Comparison of ENCODE assay signal across 16 cellular contexts in genomic region chr2:27509326-27509725, GRCh38. TPM values are rescaled to one million over a fixed set of nuclear protein-coding genes. Genes with fewer than 3 reads are reported as not detected.
A peak's percentile ranks its signal among the peaks of the same experiment; 100 is the strongest.
DNase-seq lines count a peak whose midpoint lies in the region; ATAC-seq and TF ChIP-seq lines count a peak whose summit lies in the region.
"Had no signal": no experiment of that assay in that cellular context is flagged by ENCODE, and none has a peak within 500 bp of the region (broad histone marks: within the 10 kb centered on the region; RNA-seq: fewer than 3 reads in every experiment).

No MANE protein-coding gene starts in this region.

- no peaks in the 10 kb centered on the region for H3K79me2 ChIP-seq in neural progenitor cell (ENCODE audit: low read depth)

- H3K36me3 ChIP-seq in lower lobe of right lung (no peaks in the 10 kb centered on the region), neural progenitor cell (no peaks in the 10 kb centered on the region), testis (ENCODE audit: low read depth, missing control alignments) (no peaks in the 10 kb centered on the region)
- H3K36me3 ChIP-seq: HAP-1 had no signal

- no peaks in the 10 kb centered on the region for H3K27me3 ChIP-seq in lower lobe of right lung (ENCODE audit: low read depth)
- no peaks in the 10 kb centered on the region for H3K27me3 ChIP-seq in neural progenitor cell
- H3K27me3 ChIP-seq in testis = no peaks in the 10 kb centered on the region

- intact Hi-C loops in lower lobe of right lung (cut with DNase I) (no loop called here), testis (cut with DNase I; ENCODE audit: low total_unique reads) (no loop called here)

- H2AFZ ChIP-seq in neural progenitor cell (replicated peaks) = no peak overlapping the region

- DNase-seq in H4 (ENCODE audit: low spot score) = peak; percentile 83
- DNase-seq in NCI-H2029 (lab: John Stamatoyannopoulos, UW) = peak; percentile 84
- DNase-seq in astrocyte of the cerebellum (ENCODE audit: low read depth) = peak; percentile 59
- DNase-seq in lower lobe of right lung = no peak
- DNase-seq in MV-4-11 (lab: John Stamatoyannopoulos, UW) = no peak
- DNase-seq in COLO668 (lab: John Stamatoyannopoulos, UW; ENCODE audit: unreplicated experiment) = no peak
- DNase-seq in neural progenitor cell (ENCODE audit: low spot score) = no peak
- no peak for DNase-seq in testis
- DNase-seq: activated naive CD4-positive, alpha-beta T cell treated with anti-CD3 and anti-CD28 coated beads for 36 hours; CD4-positive, CD25-positive, alpha-beta regulatory T cell; mammary epithelial cell; SIG-M5 had no signal

- in situ Hi-C loops in astrocyte of the cerebellum (cut with HindIII; ENCODE audit: low sequenced_read_pairs) = no loop called here

- H3K27me3 Mint-ChIP-seq in neural progenitor cell (ENCODE audit: insufficient read depth, low read depth) = no peaks in the 10 kb centered on the region

- 49 to 56% methylated on average over 6 of the region's 6 CpGs for WGBS in testis, 2 donors

- no peak overlapping the region for H3K4me2 ChIP-seq in neural progenitor cell
- H3K4me2 ChIP-seq: smooth muscle cell had no signal

- H3F3A ChIP-seq in neural progenitor cell (ENCODE audit: low read depth) = no peaks in the 10 kb centered on the region

- no peak overlapping the region for H3K4me3 ChIP-seq in astrocyte of the cerebellum (ENCODE audit: low read depth, low read length)
- no peak overlapping the region for H3K4me3 ChIP-seq in lower lobe of right lung
- no peak overlapping the region for H3K4me3 ChIP-seq in neural progenitor cell
- H3K4me3 ChIP-seq in testis = no peak overlapping the region
- H3K4me3 ChIP-seq: HAP-1, smooth muscle cell had no signal

- H3K27ac ChIP-seq in lower lobe of right lung (no peak overlapping the region), neural progenitor cell (no peak overlapping the region), testis (no peak overlapping the region)

- no peaks in the 10 kb centered on the region for H4K20me1 ChIP-seq in neural progenitor cell (ENCODE audit: low read depth)

- H3K9ac ChIP-seq in neural progenitor cell = no peak overlapping the region

- no peak for TF ChIP-seq CTCF in astrocyte of the cerebellum (IDR thresholded peaks at IDR 0.05; ENCODE audit: low read depth, low read length, missing control alignments)
- TF ChIP-seq CTCF in lower lobe of right lung (IDR thresholded peaks at IDR 0.05) = no peak
- no peak for TF ChIP-seq CTCF in neural progenitor cell (IDR thresholded peaks at IDR 0.05)
- no peak for TF ChIP-seq CTCF in testis (IDR thresholded peaks at IDR 0.05)

- H3K9me3 ChIP-seq in lower lobe of right lung = no peaks in the 10 kb centered on the region
- H3K9me3 ChIP-seq in neural progenitor cell (ENCODE audit: low read depth) = no peaks in the 10 kb centered on the region
- H3K9me3 ChIP-seq in testis = no peaks in the 10 kb centered on the region
- H3K9me3 ChIP-seq: HAP-1 had no signal

- TF ChIP-seq POLR2A in testis (IDR thresholded peaks at IDR 0.05) = no peak

- H3K27ac Mint-ChIP-seq in neural progenitor cell = no peak overlapping the region
- H3K27ac Mint-ChIP-seq: activated naive CD4-positive, alpha-beta T cell treated with anti-CD3 and anti-CD28 coated beads for 36 hours had no signal

- no peaks in the 10 kb centered on the region for H3K36me3 Mint-ChIP-seq in neural progenitor cell
- H3K36me3 Mint-ChIP-seq: CD4-positive, CD25-positive, alpha-beta regulatory T cell had no signal

- peak; percentile 56 to 74 for ATAC-seq in lower lobe of right lung

- no peaks in the 10 kb centered on the region for H3K9me3 Mint-ChIP-seq in neural progenitor cell
- H3K9me3 Mint-ChIP-seq: activated naive CD4-positive, alpha-beta T cell treated with anti-CD3 and anti-CD28 coated beads for 36 hours; central memory CD8-positive, alpha-beta T cell; neural crest cell had no signal

- no peaks in the 10 kb centered on the region for H3K4me1 Mint-ChIP-seq in neural progenitor cell
- H3K4me1 Mint-ChIP-seq: CD4-positive, CD25-positive, alpha-beta regulatory T cell; central memory CD8-positive, alpha-beta T cell; neural crest cell had no signal

- H3K4me1 ChIP-seq in lower lobe of right lung (no peaks in the 10 kb centered on the region), neural progenitor cell (no peaks in the 10 kb centered on the region), testis (no peaks in the 10 kb centered on the region)
- H3K4me1 ChIP-seq: HAP-1 had no signal

- no peak overlapping the region for H3K4me3 Mint-ChIP-seq in neural progenitor cell
- H3K4me3 Mint-ChIP-seq: activated naive CD4-positive, alpha-beta T cell treated with anti-CD3 and anti-CD28 coated beads for 36 hours; CD4-positive, CD25-positive, alpha-beta regulatory T cell; central memory CD8-positive, alpha-beta T cell; neural crest cell had no signal

RNA-seq across cellular contexts. Expression of gene GCKR, which starts 12.7 kb away (rescaled TPM):
- total RNA-seq in H4 (2014; rRNA removed; shearing (Covaris generic)) = not detected in 2 replicates
- 0.44 TPM for total RNA-seq in lower lobe of right lung
- 2.2 TPM in 1 of 2 replicates, not detected in the other for total RNA-seq in neural progenitor cell (ENCODE audit: low replicate concordance)
- total RNA-seq in testis = 1 to 10 TPM; 2.3 to 3.3 TPM
- polyA plus RNA-seq in testis (ENCODE audit: insufficient read depth, low read depth, low replicate concordance) = 4.9 TPM
- total RNA-seq: activated naive CD4-positive, alpha-beta T cell treated with anti-CD3 and anti-CD28 coated beads for 36 hours; CD4-positive, CD25-positive, alpha-beta regulatory T cell; smooth muscle cell had no signal
- polyA plus RNA-seq: CD4-positive, CD25-positive, alpha-beta regulatory T cell had no signal

RNA-seq across cellular contexts. Expression of gene FNDC4, which starts 14.3 kb away (rescaled TPM):
- total RNA-seq in H4 (2014; rRNA removed; shearing (Covaris generic)) = 0.16 and 0.29 TPM in 2 replicates
- total RNA-seq in lower lobe of right lung (1.6 TPM), neural progenitor cell (ENCODE audit: low replicate concordance) (6.2 and 18.3 TPM in 2 replicates), testis (10 to 100 TPM; 23.5 to 39.2 TPM)
- polyA plus RNA-seq in testis (ENCODE audit: insufficient read depth, low read depth, low replicate concordance) = 35.9 TPM
- total RNA-seq: activated naive CD4-positive, alpha-beta T cell treated with anti-CD3 and anti-CD28 coated beads for 36 hours had no signal
- polyA plus RNA-seq: CD4-positive, CD25-positive, alpha-beta regulatory T cell had no signal

RNA-seq across cellular contexts. Expression of gene IFT172, which starts 19.8 kb away (rescaled TPM):
- total RNA-seq in H4 (2014; rRNA removed; shearing (Covaris generic)) = 4.5 and 6.3 TPM in 2 replicates
- total RNA-seq in lower lobe of right lung (38.1 TPM), neural progenitor cell (ENCODE audit: low replicate concordance) (20.3 and 30.0 TPM in 2 replicates), testis (100 to 1,000 TPM in 1 of 2 donors, 10 to 100 TPM in 1; 76.4 to 133 TPM)
- 151 TPM for polyA plus RNA-seq in testis (ENCODE audit: insufficient read depth, low read depth, low replicate concordance)

Comparison
In these comparisons a context has a peak if more than half of its experiments do, and no peak if none do; other contexts are left out.
1. DNase-seq: peak in H4 (single experiment), NCI-H2029 (single experiment) and astrocyte of the cerebellum (single experiment); none in lower lobe of right lung (single experiment), MV-4-11 (single experiment), COLO668 (single experiment), neural progenitor cell (single experiment) and testis (single experiment).